In the genomic region with DNA sequence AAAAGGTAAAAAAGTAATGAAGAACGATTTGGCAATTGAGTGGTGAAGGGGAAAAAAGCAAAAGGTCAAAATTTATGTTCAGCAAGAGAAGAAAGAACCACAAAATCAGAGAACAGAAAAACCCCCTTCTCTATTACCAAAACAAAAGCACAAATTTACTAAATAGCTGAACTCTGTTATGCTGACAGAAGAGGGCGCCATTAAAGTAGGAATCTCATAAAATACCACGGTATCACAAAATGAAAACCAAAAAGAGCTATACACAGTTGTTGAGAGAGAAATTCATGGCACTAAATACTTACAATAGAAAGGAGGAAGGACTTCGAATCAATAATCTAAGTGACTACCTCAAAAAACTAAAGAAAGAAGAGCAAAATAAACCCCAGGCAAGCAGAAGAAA, we compare ENCODE assay signal across 11 cellular contexts.
DNase-seq lines count a peak whose midpoint lies in the region; ATAC-seq and TF ChIP-seq lines count a peak whose summit lies in the region.
"Had no signal": no experiment of that assay in that cellular context is flagged by ENCODE, and none has a peak within 500 bp of the region (broad histone marks: within the 10 kb centered on the region; RNA-seq: fewer than 3 reads in every experiment).

No MANE protein-coding gene starts in this region.

- H3K4me3 ChIP-seq in MM.1S (ENCODE audit: low read length), result no peak overlapping the region
- H3K4me3 ChIP-seq: A549 had no signal

- H3K27me3 Mint-ChIP-seq in brain, result peaks cover 3% of the 10 kb centered on the region
- H3K27me3 Mint-ChIP-seq in neural crest cell (ENCODE audit: low read depth), result peaks cover 11% of the 10 kb centered on the region

- no peaks in the 10 kb centered on the region for H3F3A ChIP-seq in MM.1S (ENCODE audit: insufficient read depth, low read length)

- no peak overlapping the region for H3K4me3 Mint-ChIP-seq in brain
- H3K4me3 Mint-ChIP-seq in neural crest cell, result no peak overlapping the region
- H3K4me3 Mint-ChIP-seq: stimulated activated naive CD8-positive, alpha-beta T cell treated with anti-CD3 and anti-CD28 coated beads, Interleukin-15, Interleukin-2, amounts not matched to agents 100 ng/mL and 50 ng/mL, for 24 hours had no signal

- H3K27ac ChIP-seq in MM.1S (ENCODE audit: low read length), result no peak overlapping the region
- H3K27ac ChIP-seq: A549 had no signal

- H3K4me1 Mint-ChIP-seq in brain (no peaks in the 10 kb centered on the region), neural crest cell (peaks cover 3% of the 10 kb centered on the region)

- H3K27ac Mint-ChIP-seq in brain, result no peak overlapping the region
- no peak overlapping the region for H3K27ac Mint-ChIP-seq in neural crest cell (ENCODE audit: unreplicated experiment)
- H3K27ac Mint-ChIP-seq: stimulated activated naive CD8-positive, alpha-beta T cell treated with anti-CD3 and anti-CD28 coated beads, Interleukin-15, Interleukin-2, amounts not matched to agents 100 ng/mL and 50 ng/mL, for 24 hours had no signal

- H3K79me2 ChIP-seq in MM.1S (ENCODE audit: low read length), result no peaks in the 10 kb centered on the region

- H2AFZ ChIP-seq in MM.1S (ENCODE audit: low read length), result peak overlapping the region; percentile 42; the same call in 1 of the 2 replicates

- H3K9me2 ChIP-seq in MM.1S (replicated peaks; ENCODE audit: insufficient read depth, low read length), result no peaks in the 10 kb centered on the region

- no peaks in the 10 kb centered on the region for H3K4me1 ChIP-seq in MM.1S (ENCODE audit: low read length)
- H3K4me1 ChIP-seq: A549 had no signal

- H4K20me1 ChIP-seq in MM.1S (ENCODE audit: insufficient read depth, low read length), result no peaks in the 10 kb centered on the region

- H3K4me2 ChIP-seq in MM.1S (ENCODE audit: low read depth, low read length), result no peak overlapping the region
- H3K4me2 ChIP-seq: A549 had no signal

- no peaks in the 10 kb centered on the region for H3K36me3 ChIP-seq in MM.1S (replicated peaks; ENCODE audit: insufficient read depth, low read length)

- no peaks in the 10 kb centered on the region for H3K27me3 ChIP-seq in MM.1S (replicated peaks; ENCODE audit: insufficient read depth, low read length)

- H3K9me3 Mint-ChIP-seq in brain (peaks cover 9 to 19% (median 12%) of the 10 kb centered on the region in 5 experiments), neural crest cell (peaks cover 2% of the 10 kb centered on the region)

- TF ChIP-seq CTCF in MM.1S (IDR thresholded peaks at IDR 0.05; ENCODE audit: low read length), result peak; percentile 43
- peak; percentile 31 to 39 for TF ChIP-seq CTCF in brain (conservative IDR thresholded peaks at IDR 0.05)
- TF ChIP-seq CTCF in neural crest cell (conservative IDR thresholded peaks at IDR 0.05), result peak; percentile 68

- DNase-seq in NCI-H1436 (lab: John Stamatoyannopoulos, UW), result peak; percentile 8
- DNase-seq in NCI-H1436 treated with DMSO at 0.1 percent for 48 hours (lab: John Stamatoyannopoulos, UW), result no peak
- peak; percentile 33 for DNase-seq in MM.1S
- no peak for DNase-seq in neural crest cell (ENCODE audit: low read depth, low spot score)
- no peak for DNase-seq in CD1c-positive myeloid dendritic cell (ENCODE audit: extremely low spot score)
- DNase-seq in retina, result no peak
- DNase-seq: NCI-H1930 had no signal

- no peak for ATAC-seq in GM19397 (IDR thresholded peaks at IDR 0.05; ENCODE audit: unreplicated experiment)
- ATAC-seq: A549 had no signal

- no peaks in the 10 kb centered on the region for H3K9me3 ChIP-seq in MM.1S (replicated peaks; ENCODE audit: insufficient read depth, low read length)
- H3K9me3 ChIP-seq: A549 had no signal

- no peaks in the 10 kb centered on the region for H3K36me3 Mint-ChIP-seq in brain
- H3K36me3 Mint-ChIP-seq in neural crest cell (ENCODE audit: low read depth), result peaks cover 2% of the 10 kb centered on the region

- no peak overlapping the region for H3K9ac ChIP-seq in MM.1S (ENCODE audit: low read length)

Comparison
In these comparisons a context has a peak if more than half of its experiments do, and no peak if none do; other contexts are left out.
1. DNase-seq: peak in NCI-H1436 (single experiment) and MM.1S (single experiment); none in NCI-H1436 treated with DMSO at 0.1 percent for 48 hours (single experiment), neural crest cell (single experiment), CD1c-positive myeloid dendritic cell (single experiment) and retina (single experiment).
2. Peak in every context shown above with its lines, with median percentiles within 50 percentile points of each other: CTCF ChIP-seq.